Comparison of ENCODE assay signal across 12 cellular contexts in genomic region chr1:41900611-41901444, GRCh38. TPM values are rescaled to one million over a fixed set of nuclear protein-coding genes. Genes with fewer than 3 reads are reported as not detected.
A peak's percentile ranks its signal among the peaks of the same experiment; 100 is the strongest.
DNase-seq lines count a peak whose midpoint lies in the region; ATAC-seq and TF ChIP-seq lines count a peak whose summit lies in the region.
"Had no signal": no experiment of that assay in that cellular context is flagged by ENCODE, and none has a peak within 500 bp of the region (broad histone marks: within the 10 kb centered on the region; RNA-seq: fewer than 3 reads in every experiment).

No MANE protein-coding gene starts in this region.

- H3K4me3 Mint-ChIP-seq in Calu3 (ENCODE audit: low read depth, unreplicated experiment): peak overlapping the region; percentile 13
- peak overlapping the region; percentile 40 to 53 for H3K4me3 Mint-ChIP-seq in effector memory CD8-positive, alpha-beta T cell
- H3K4me3 Mint-ChIP-seq in naive thymus-derived CD8-positive, alpha-beta T cell: peak overlapping the region in 2 of 10 donors; percentile 9 to 28

- H3K9me3 ChIP-seq in prostate gland: no peaks in the 10 kb centered on the region

- no peak for ATAC-seq in effector memory CD8-positive, alpha-beta T cell (replicated peaks)
- ATAC-seq in naive thymus-derived CD8-positive, alpha-beta T cell: no peak
- ATAC-seq in GM18858 (IDR thresholded peaks at IDR 0.05; ENCODE audit: unreplicated experiment) (no peak), HG02610 (IDR thresholded peaks at IDR 0.05; ENCODE audit: unreplicated experiment) (no peak)
- ATAC-seq: stimulated activated naive CD8-positive, alpha-beta T cell treated with anti-CD3 and anti-CD28 coated beads, Interleukin-15, Interleukin-2, amounts not matched to agents 100 U/mL and 50 U/mL, for 24 hours had no signal

- peaks cover 41% of the 10 kb centered on the region for H3K4me1 Mint-ChIP-seq in Calu3 (ENCODE audit: low read depth, unreplicated experiment)
- peaks cover 54 to 69% of the 10 kb centered on the region in 2 donors for H3K4me1 Mint-ChIP-seq in effector memory CD8-positive, alpha-beta T cell (ENCODE audit: low read depth in 2 of 2)
- peaks cover 35 to 80% (median 61%) of the 10 kb centered on the region in 4 donors for H3K4me1 Mint-ChIP-seq in naive thymus-derived CD8-positive, alpha-beta T cell

- CTCF ChIA-PET in Calu3 (lab: Charles Lee): no interaction called here

- BruUV-seq in Calu3 (replicated peaks; lab: Mats Ljungman, UMichigan): no TSS peak

- DNase-seq in Calu3: no peak
- peak; percentile 84 for DNase-seq in LoVo (ENCODE audit: low spot score)
- DNase-seq in effector memory CD8-positive, alpha-beta T cell: no peak
- DNase-seq in naive thymus-derived CD8-positive, alpha-beta T cell: no peak
- DNase-seq in DMS114 treated with DMSO at 0.1 percent for 48 hours (lab: John Stamatoyannopoulos, UW; ENCODE audit: unreplicated experiment): no peak
- DNase-seq in prostate gland (ENCODE audit: low spot score): no peak
- DNase-seq: cortex of kidney; NCI-H1436; stimulated activated naive CD8-positive, alpha-beta T cell treated with anti-CD3 and anti-CD28 coated beads, Interleukin-15, Interleukin-2, amounts not matched to agents 100 U/mL and 50 U/mL, for 24 hours had no signal

- no peaks in the 10 kb centered on the region for H3K36me3 ChIP-seq in prostate gland

- TF ChIP-seq CTCF in Calu3 (IDR thresholded peaks at IDR 0.05; ENCODE audit: unreplicated experiment) (no peak), prostate gland (IDR thresholded peaks at IDR 0.05) (no peak)

- peak overlapping the region; percentile 58 for H3K27ac Mint-ChIP-seq in Calu3 (ENCODE audit: unreplicated experiment)
- H3K27ac Mint-ChIP-seq in effector memory CD8-positive, alpha-beta T cell: peak overlapping the region; percentile 70 to 96
- peak overlapping the region in 8 of 10 donors; percentile 6 to 94 (median 70) for H3K27ac Mint-ChIP-seq in naive thymus-derived CD8-positive, alpha-beta T cell

- intact Hi-C loops in Calu3 (cut with micrococcal nuclease; ENCODE audit: unreplicated experiment) (no loop called here), prostate gland (cut with DNase I) (no loop called here)

- no peaks in the 10 kb centered on the region for H3K27me3 ChIP-seq in prostate gland (replicated peaks; ENCODE audit: insufficient read depth)

- H3K4me3 ChIP-seq in prostate gland: no peak overlapping the region
- H3K4me3 ChIP-seq: skin epidermis had no signal

- H3K27ac ChIP-seq in prostate gland: no peak overlapping the region
- H3K27ac ChIP-seq: skin epidermis had no signal

- WGBS in prostate gland: 91% methylated on average over 9 of the region's 9 CpGs

- no peaks in the 10 kb centered on the region for H3K27me3 Mint-ChIP-seq in Calu3 (ENCODE audit: unreplicated experiment)
- no peaks in the 10 kb centered on the region for H3K27me3 Mint-ChIP-seq in effector memory CD8-positive, alpha-beta T cell
- no peaks in the 10 kb centered on the region for H3K27me3 Mint-ChIP-seq in naive thymus-derived CD8-positive, alpha-beta T cell

- POLR2A ChIA-PET in naive thymus-derived CD8-positive, alpha-beta T cell (lab: Charles Lee): interaction anchor here (0.5 to 2.3 kb wide), 3 partner anchors 8 to 18 kb away, joined by 4 to 10 read pairs (median 5); partner anchors contain the start of gene HIVEP3

- H3K36me3 Mint-ChIP-seq in Calu3 (ENCODE audit: insufficient read depth, unreplicated experiment): no peaks in the 10 kb centered on the region
- peaks cover 8% of the 10 kb centered on the region for H3K36me3 Mint-ChIP-seq in effector memory CD8-positive, alpha-beta T cell (ENCODE audit: insufficient read depth)
- H3K36me3 Mint-ChIP-seq in naive thymus-derived CD8-positive, alpha-beta T cell: no peaks in the 10 kb centered on the region

- H3K4me1 ChIP-seq in prostate gland (replicated peaks): no peaks in the 10 kb centered on the region

- H3K9me3 Mint-ChIP-seq in Calu3 (ENCODE audit: low read depth, unreplicated experiment): no peaks in the 10 kb centered on the region
- no peaks in the 10 kb centered on the region for H3K9me3 Mint-ChIP-seq in effector memory CD8-positive, alpha-beta T cell
- H3K9me3 Mint-ChIP-seq in naive thymus-derived CD8-positive, alpha-beta T cell: no peaks in the 10 kb centered on the region

- TF ChIP-seq POLR2A in prostate gland (IDR thresholded peaks at IDR 0.05): no peak

RNA-seq across cellular contexts. Expression of gene HIVEP3, which starts 17.9 kb away (rescaled TPM):
- total RNA-seq in Calu3 (2022) (5.6 and 9.0 TPM in 2 replicates), prostate gland (10 to 100 TPM in 1 of 2 donors, 1 to 10 TPM in 1; 9.3 to 11.2 TPM)
- total RNA-seq in naive thymus-derived CD8-positive, alpha-beta T cell: 1 to 10 TPM; 6.3 TPM
- polyA plus RNA-seq in naive thymus-derived CD8-positive, alpha-beta T cell: 1 to 10 TPM; 5.5 to 9.8 (median 5.8) TPM
